In genomic region chr15:90716976-90717821, GRCh38 we compare ENCODE assay signal across 8 cellular contexts. TPM values are rescaled to one million over a fixed set of nuclear protein-coding genes. Genes with fewer than 3 reads are reported as not detected.
A peak's percentile ranks its signal among the peaks of the same experiment; 100 is the strongest.
DNase-seq lines count a peak whose midpoint lies in the region; ATAC-seq and TF ChIP-seq lines count a peak whose summit lies in the region.

TSS of gene BLM (plus strand) at chr15:90717346. CDS start at chr15:90747393, 30,047 bp downstream.

- no peaks in the 10 kb centered on the region for H3K27me3 ChIP-seq in lung (ENCODE audit: control insufficient read depth, insufficient read depth)

- peak within 1 kb of the TSS; percentile 87 to 97 for H3K27ac ChIP-seq in lung (ENCODE audit: low read depth in 1 of 2, low read length in 1 of 2)

- ATAC-seq in GM19467 (IDR thresholded peaks at IDR 0.05; ENCODE audit: unreplicated experiment) (peak; percentile 96), lung (ENCODE audit: insufficient read depth, low FRiP score) (peak; percentile 100)

- H3K4me1 ChIP-seq in lung (ENCODE audit: control insufficient read depth in 2 of 2, insufficient read depth in 2 of 2, low read length in 2 of 2) = peaks cover 3% of the 10 kb centered on the region in 2 donors

- no peaks in the 10 kb centered on the region for H3K9me3 ChIP-seq in lung (ENCODE audit: control insufficient read depth in 2 of 2, insufficient read depth in 1 of 2, low read length in 1 of 2)

- 0% methylated on average over 64 to 65 of the region's 65 CpGs for WGBS in lung, 2 donors

- peak within 1 kb of the TSS; percentile 71 for H3K4me3 ChIP-seq in lung

- peak; percentile 15 for TF ChIP-seq CTCF in lung (IDR thresholded peaks at IDR 0.05; ENCODE audit: control extremely low read depth, extremely low read depth)

- no peaks in the 10 kb centered on the region for H3K36me3 ChIP-seq in lung (ENCODE audit: control insufficient read depth in 2 of 2, insufficient read depth in 2 of 2, low read length in 2 of 2)

- DNase-seq in COLO668 (lab: John Stamatoyannopoulos, UW; ENCODE audit: unreplicated experiment) = peak; percentile 96
- peak; percentile 95 for DNase-seq in HS-27A (ENCODE audit: low read depth)
- DNase-seq in NK-92 (lab: John Stamatoyannopoulos, UW; ENCODE audit: unreplicated experiment) = peak; percentile 72
- DNase-seq in activated CD8-positive, alpha-beta memory T cell treated with anti-CD3 and anti-CD28 coated beads for 1 hour (ENCODE audit: extremely low read depth in 1 of 2, low read depth in 1 of 2) = peak; percentile 82 to 84
- peak; percentile 91 for DNase-seq in effector CD8-positive, alpha-beta T cell (lab: John Stamatoyannopoulos, UW)
- peak; percentile 96 for DNase-seq in lung (ENCODE audit: low spot score)
- peak; percentile 74 to 89 (median 89) for DNase-seq in stimulated activated CD4-positive, alpha-beta T cell treated with anti-CD3 and anti-CD28 coated beads, TNF-alpha, amount 100 ng/mL, for 4 hours (ENCODE audit: low read depth in 3 of 3)

RNA-seq across cellular contexts. Expression of gene BLM, which starts in this region (rescaled TPM):
- 1 to 10 TPM; 3.2 to 4.4 TPM for total RNA-seq in lung
- polyA plus RNA-seq in lung = 1 to 10 TPM; 2.2 to 8.7 TPM

Comparison
In these comparisons a context has a peak if more than half of its experiments do, and no peak if none do; other contexts are left out.
1. Peak in every context shown above with its lines: DNase-seq, ATAC-seq, H3K4me3 ChIP-seq and H3K27ac ChIP-seq.